9 cellular contexts compared by ENCODE assay signal in the genomic region with DNA sequence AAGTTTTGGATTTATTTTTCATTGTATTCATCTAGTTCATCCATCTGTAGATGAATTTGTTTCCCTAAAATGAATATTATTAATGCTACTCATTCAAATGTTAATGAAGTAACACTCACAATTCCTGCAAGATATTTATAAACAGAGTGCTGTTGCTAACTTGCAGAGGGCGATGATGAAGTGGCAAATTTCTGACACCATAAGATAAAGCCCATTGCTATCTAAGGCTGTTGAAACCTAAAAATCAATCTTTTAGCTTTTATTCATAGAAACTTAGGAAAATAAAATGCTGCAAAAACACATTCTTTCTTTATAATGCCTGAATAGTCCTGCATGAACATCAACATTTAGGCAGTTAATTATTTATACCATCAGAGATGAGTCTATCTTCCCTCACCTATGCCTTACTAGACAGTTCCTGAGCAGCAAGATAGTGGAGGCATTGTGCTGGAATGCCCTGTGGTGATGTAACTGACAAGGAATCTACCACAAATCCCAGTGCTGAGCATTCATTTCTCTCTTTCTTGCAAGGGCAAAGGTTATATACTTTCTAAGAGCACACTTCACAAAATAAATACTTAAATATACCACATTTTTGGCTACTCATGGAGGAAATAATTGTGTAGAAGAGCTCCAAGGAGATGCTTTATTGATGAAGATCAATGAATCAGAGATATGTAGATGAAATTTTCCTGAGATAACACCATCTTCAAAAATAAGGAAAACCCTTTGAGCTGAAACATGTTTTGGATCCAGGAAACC.
DNase-seq lines count a peak whose midpoint lies in the region; TF ChIP-seq lines count a peak whose summit lies in the region.
"Had no signal": no experiment of that assay in that cellular context is flagged by ENCODE, and none has a peak within 500 bp of the region (broad histone marks: within the 10 kb centered on the region; RNA-seq: fewer than 3 reads in every experiment).

No MANE protein-coding gene starts in this region.

- in situ Hi-C loops in GM13977 (cut with MboI; ENCODE audit: low pct_unique_long_range_greater_than_20kb, low sequenced_read_pairs, unreplicated experiment): no loop called here

- POLR2A ChIA-PET in AG04449 (lab: Yijun Ruan, JAX): no interaction called here

- H3K4me3 ChIP-seq in AG04449 (ENCODE audit: low read depth, low read length): no peak overlapping the region

- DNase-seq in AG04449 (ENCODE audit: low read depth, low spot score) (peak; percentile 65), HPDE6-E6E7 (ENCODE audit: extremely low spot score) (peak; percentile 40), amniotic epithelial cell (ENCODE audit: low read depth) (peak; percentile 93), iris pigment epithelial cell (ENCODE audit: low read depth) (peak; percentile 93), GM13977 (ENCODE audit: low spot score) (no peak), NCI-H748 (lab: John Stamatoyannopoulos, UW; ENCODE audit: unreplicated experiment) (no peak), Kasumi-1 (lab: John Stamatoyannopoulos, UW) (no peak), superior temporal gyrus (ENCODE audit: extremely low spot score) (no peak)
- DNase-seq: NCI-H748 treated with DMSO at 0.1 percent for 48 hours had no signal

- CTCF ChIA-PET in AG04449 (lab: Yijun Ruan, JAX): interaction anchor here (0.9 to 1.5 kb wide), 3 partner anchors 60 to 261 kb away, joined by 3 read pairs; no protein-coding TSS in a partner anchor

- no peak for TF ChIP-seq CTCF in AG04449 (IDR thresholded peaks at IDR 0.05; ENCODE audit: insufficient read depth, low read length, missing control alignments)
- TF ChIP-seq CTCF in GM13977 (IDR thresholded peaks at IDR 0.05; ENCODE audit: extremely low read depth, insufficient read depth, missing control alignments): no peak

Comparison
In these comparisons a context has a peak if more than half of its experiments do, and no peak if none do; other contexts are left out.
1. DNase-seq: peak in AG04449 (single experiment), HPDE6-E6E7 (single experiment), amniotic epithelial cell (single experiment) and iris pigment epithelial cell (single experiment); none in GM13977 (single experiment), NCI-H748 (single experiment), Kasumi-1 (0 of 2) and superior temporal gyrus (single experiment).